6 cellular contexts compared by ENCODE assay signal in genomic region chr7:151008511-151009323, GRCh38. TPM values are rescaled to one million over a fixed set of nuclear protein-coding genes. Genes with fewer than 3 reads are reported as not detected.
A peak's percentile ranks its signal among the peaks of the same experiment; 100 is the strongest.
DNase-seq lines count a peak whose midpoint lies in the region; ATAC-seq and TF ChIP-seq lines count a peak whose summit lies in the region.

No MANE protein-coding gene starts in this region.

- H3K27me3 Mint-ChIP-seq in osteocyte (ENCODE audit: unreplicated experiment), result peaks cover 13% of the 10 kb centered on the region

- no peaks in the 10 kb centered on the region for H3K9me3 Mint-ChIP-seq in osteocyte (ENCODE audit: unreplicated experiment)

- TF ChIP-seq CTCF in cardiac fibroblast (IDR thresholded peaks at IDR 0.05; ENCODE audit: low read depth, low read length) (peak; percentile 82), osteocyte (IDR thresholded peaks at IDR 0.05) (peak; percentile 48)

- no peak overlapping the region for H3K27ac Mint-ChIP-seq in osteocyte (ENCODE audit: unreplicated experiment)

- H3K36me3 Mint-ChIP-seq in osteocyte (ENCODE audit: unreplicated experiment), result no peaks in the 10 kb centered on the region

- H3K4me3 Mint-ChIP-seq in osteocyte (ENCODE audit: unreplicated experiment), result no peak overlapping the region

- ATAC-seq in GM19397 (IDR thresholded peaks at IDR 0.05; ENCODE audit: unreplicated experiment), result peak; percentile 52

- DNase-seq in RPMI7951 (ENCODE audit: low read depth) (peak; percentile 39), cardiac fibroblast (ENCODE audit: low read depth in 2 of 2) (peak; percentile 65 to 68), osteocyte (ENCODE audit: extremely low spot score, unreplicated experiment) (no peak), epidermal melanocyte (ENCODE audit: insufficient read length, low spot score) (no peak), dedifferentiated amniotic fluid mesenchymal stem cell (ENCODE audit: extremely low spot score) (no peak)

- peaks cover 24% of the 10 kb centered on the region for H3K4me1 Mint-ChIP-seq in osteocyte (ENCODE audit: unreplicated experiment)

- peak overlapping the region in 1 of 2 donors; percentile 37 for H3K4me3 ChIP-seq in cardiac fibroblast (replicated peaks in 1 of 2; ENCODE audit: low read depth in 2 of 2, low read length in 2 of 2)

RNA-seq across cellular contexts. Expression of gene ATG9B, which starts 15.6 kb away (rescaled TPM):
- 0.24 TPM in 1 of 2 replicates, not detected in the other for total RNA-seq in RPMI7951 (2014; rRNA removed; shearing (Covaris generic))
- total RNA-seq in osteocyte, result 0.11 and 0.39 TPM in 2 replicates

RNA-seq across cellular contexts. Expression of gene NOS3, which starts 17.9 kb away (rescaled TPM):
- 0.12 and 0.39 TPM in 2 replicates for total RNA-seq in RPMI7951 (2014; rRNA removed; shearing (Covaris generic))
- 0.73 TPM in 1 of 2 replicates, not detected in the other for total RNA-seq in osteocyte

RNA-seq across cellular contexts. Expression of gene ABCB8, which starts 19.5 kb away (rescaled TPM):
- total RNA-seq in RPMI7951 (2014; rRNA removed; shearing (Covaris generic)), result 26.9 and 27.8 TPM in 2 replicates
- total RNA-seq in osteocyte, result 38.1 and 39.7 TPM in 2 replicates

RNA-seq across cellular contexts. Expression of gene KCNH2, which starts 30.6 kb away (rescaled TPM):
- total RNA-seq in RPMI7951 (2014; rRNA removed; shearing (Covaris generic)), result not detected in 2 replicates
- not detected in 2 replicates for total RNA-seq in osteocyte

RNA-seq across cellular contexts. Expression of gene ASIC3, which starts 39.6 kb away (rescaled TPM):
- 0.10 and 1.3 TPM in 2 replicates for total RNA-seq in RPMI7951 (2014; rRNA removed; shearing (Covaris generic))
- 3.6 and 5.8 TPM in 2 replicates for total RNA-seq in osteocyte

Comparison
In these comparisons a context has a peak if more than half of its experiments do, and no peak if none do; other contexts are left out.
1. DNase-seq: peak in RPMI7951 (single experiment) and cardiac fibroblast (2 of 2); none in osteocyte (single experiment), epidermal melanocyte (single experiment) and dedifferentiated amniotic fluid mesenchymal stem cell (single experiment).